8 cellular contexts compared by ENCODE assay signal in genomic region chr6:160768101-160768500, GRCh38.
"Had no signal": no experiment of that assay in that cellular context is flagged by ENCODE, and none has a peak within 500 bp of the region (broad histone marks: within the 10 kb centered on the region; RNA-seq: fewer than 3 reads in every experiment).

No MANE protein-coding gene starts in this region.

- H3K27me3 ChIP-seq: dorsolateral prefrontal cortex, thyroid gland, vagina had no signal

- H3K36me3 ChIP-seq: left lung, thyroid gland, vagina had no signal

- H3K9me3 ChIP-seq: left lung, thyroid gland, vagina had no signal

- DNase-seq: T1000 had no signal

- H3K27ac ChIP-seq: left lung, thyroid gland, vagina had no signal

- H3K36me3 Mint-ChIP-seq: stimulated activated memory B cell treated with anti-CD40 and anti-IgM and Interleukin-4, amounts not matched to agents 10 μg/mL and 1 μg/mL and 100 μg/mL, for 72 hours had no signal

- H3K27ac Mint-ChIP-seq: activated naive CD4-positive, alpha-beta T cell treated with anti-CD3 and anti-CD28 coated beads for 36 hours; activated T-helper 2 cell treated with anti-CD3 and anti-CD28 coated beads, Interferon-gamma antibody, Interleukin-2, Interleukin-4, amounts not matched to agents 10 μg/mL and 5 μg/mL and 100 μg/mL, durations not matched to agents 14 hours and 24 hours and 36 hours; stimulated activated memory B cell treated with anti-CD40 and anti-IgM and Interleukin-4, amounts not matched to agents 10 μg/mL and 1 μg/mL and 100 μg/mL, for 72 hours had no signal

- H3K4me1 ChIP-seq: left lung had no signal

- H3K9me3 Mint-ChIP-seq: activated naive CD4-positive, alpha-beta T cell treated with anti-CD3 and anti-CD28 coated beads for 36 hours; activated T-helper 2 cell treated with anti-CD3 and anti-CD28 coated beads, Interferon-gamma antibody, Interleukin-2, Interleukin-4, amounts not matched to agents 10 μg/mL and 5 μg/mL and 100 μg/mL, durations not matched to agents 14 hours and 24 hours and 36 hours had no signal
